ENCODE assay signal across 25 cellular contexts in genomic region chr16:60740033-60740696, GRCh38.
"Had no signal": no experiment of that assay in that cellular context is flagged by ENCODE, and none has a peak within 500 bp of the region (broad histone marks: within the 10 kb centered on the region; RNA-seq: fewer than 3 reads in every experiment).

No MANE protein-coding gene starts in this region.

- H3K4me1 ChIP-seq: ascending aorta, thyroid gland, upper lobe of right lung had no signal

- H3K27me3 ChIP-seq: ascending aorta, heart right ventricle, thyroid gland, upper lobe of right lung had no signal

- H3K4me3 ChIP-seq: ascending aorta, heart right ventricle, skin epidermis, thyroid gland, upper lobe of right lung had no signal

- ATAC-seq: naive thymus-derived CD8-positive, alpha-beta T cell; sciatic nerve; stimulated activated memory B cell treated with anti-CD40 and anti-IgM and Interleukin-4, amounts not matched to agents 10 μg/mL and 1 μg/mL and 100 μg/mL, for 72 hours; stimulated activated naive CD8-positive, alpha-beta T cell treated with anti-CD3 and anti-CD28 coated beads, Interleukin-15, amount 100 ng/mL, for 72 hours; upper lobe of right lung had no signal

- H3K27ac ChIP-seq: ascending aorta, heart right ventricle, skin epidermis, thyroid gland, upper lobe of right lung, VCaP had no signal

- H3K36me3 ChIP-seq: ascending aorta, heart right ventricle, thyroid gland, upper lobe of right lung had no signal

- H3K9me3 ChIP-seq: ascending aorta, heart right ventricle, thyroid gland, upper lobe of right lung had no signal

- DNase-seq: activated CD4-positive, alpha-beta memory T cell treated with anti-CD3 and anti-CD28 coated beads for 36 hours; activated CD4-positive, alpha-beta T cell treated with anti-CD3 and anti-CD28 coated beads for 4 hours; activated CD8-positive, alpha-beta memory T cell treated with anti-CD3 and anti-CD28 coated beads, Interleukin-2, amount 50 U/mL, for 48 hours; activated gamma-delta T cell; activated naive CD4-positive, alpha-beta T cell treated with anti-CD3 and anti-CD28 coated beads, Interleukin-2, amount 10 ng/mL, durations not matched to agents 7 days and 5 days; activated naive CD8-positive, alpha-beta T cell treated with anti-CD3 and anti-CD28 coated beads, Interleukin-2, amount 10 ng/mL, durations not matched to agents 7 days and 5 days; activated T-cell treated with anti-CD3 and anti-CD28 coated beads, Interleukin-2, amount 50 U/mL, for 24 hours; caudate nucleus; cortex of kidney; heart right ventricle; midbrain; naive thymus-derived CD8-positive, alpha-beta T cell; stimulated activated CD4-positive, alpha-beta T cell treated with anti-CD3 and anti-CD28 coated beads, Interleukin-4, amount 100 ng/mL, for 4 hours; stimulated activated CD8-positive, alpha-beta memory T cell treated with anti-CD3 and anti-CD28 coated beads, Interleukin-4, amount 100 ng/mL, for 48 hours; stimulated activated naive CD8-positive, alpha-beta T cell treated with anti-CD3 and anti-CD28 coated beads, Interleukin-15, amount 100 ng/mL, for 72 hours; substantia nigra; SW 1271; T-helper 9 cell; thyroid gland; upper lobe of right lung had no signal
